ENCODE assay signal across 8 cellular contexts in the genomic region with DNA sequence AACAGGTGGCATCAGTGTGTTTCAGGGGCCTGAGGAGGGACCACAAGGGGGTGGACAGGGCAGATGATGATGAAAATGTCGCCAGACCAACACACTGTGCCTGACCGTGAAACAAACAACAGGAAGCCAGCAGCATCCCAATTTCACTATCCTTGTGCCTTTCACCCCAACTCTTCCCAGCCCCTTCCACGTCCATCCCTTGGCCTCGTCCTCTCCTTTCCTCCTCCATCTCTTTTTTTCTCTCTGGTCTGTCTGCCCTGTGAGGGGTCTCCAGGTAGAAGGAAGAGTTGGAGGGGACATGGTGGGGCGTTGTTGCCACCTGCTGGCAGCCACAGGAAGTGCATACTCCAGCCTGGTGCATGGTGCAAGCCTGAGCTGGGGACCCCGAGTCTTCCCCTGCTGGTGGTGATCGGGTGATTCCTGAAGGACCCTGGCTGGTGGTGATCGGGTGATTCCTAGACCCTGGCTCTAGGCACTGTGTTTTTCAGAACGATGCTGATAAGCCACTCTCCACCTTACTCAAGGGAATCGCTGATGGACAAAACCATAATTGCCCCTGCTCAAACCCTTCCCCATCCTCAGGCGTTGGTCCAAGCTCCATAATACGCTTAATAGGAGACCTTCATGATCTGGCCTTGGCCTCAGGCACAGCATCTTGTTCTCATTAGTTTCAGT. TPM values are rescaled to one million over a fixed set of nuclear protein-coding genes. Genes with fewer than 3 reads are reported as not detected.
DNase-seq lines count a peak whose midpoint lies in the region; ATAC-seq and TF ChIP-seq lines count a peak whose summit lies in the region.

No MANE protein-coding gene starts in this region.

- H3K36me3 ChIP-seq in testis (ENCODE audit: low read depth, missing control alignments), result no peaks in the 10 kb centered on the region

- TF ChIP-seq CTCF in AG10803 (conservative IDR thresholded peaks at IDR 0.05; ENCODE audit: low read length) (peak; percentile 94), nephron (IDR thresholded peaks at IDR 0.05; ENCODE audit: unreplicated experiment in 3 of 3) (peak; percentile 91 to 96 (median 95)), testis (IDR thresholded peaks at IDR 0.05) (peak; percentile 91 to 93 (median 91))

- H3K9me3 Mint-ChIP-seq in nephron, result no peaks in the 10 kb centered on the region

- peaks cover 35% of the 10 kb centered on the region for H3K4me1 Mint-ChIP-seq in nephron

- 37 to 60% methylated on average over 6 to 12 of the region's 12 CpGs for WGBS in testis, 2 donors

- H3K4me3 ChIP-seq in AG10803 (ENCODE audit: low read length) (peak overlapping the region; percentile 17; the same call in 1 of the 2 replicates), testis (no peak overlapping the region)

- peaks cover 17% of the 10 kb centered on the region for H3K4me1 ChIP-seq in testis

- H3K27me3 ChIP-seq in testis, result no peaks in the 10 kb centered on the region

- H3K27me3 Mint-ChIP-seq in nephron (ENCODE audit: low read depth), result peaks cover 18% of the 10 kb centered on the region

- no peak for TF ChIP-seq POLR2A in testis (IDR thresholded peaks at IDR 0.05)

- intact Hi-C loops in testis (cut with DNase I; ENCODE audit: low total_unique reads), result loop anchor here (10.0 kb wide), 1 partner anchor 193 kb away; the partner anchor contains the start of genes PRELID1 and RAB24

- peak overlapping the region in 1 of 3 experiments; percentile 4 for H3K4me3 Mint-ChIP-seq in nephron

- H3K9me3 ChIP-seq in testis, result no peaks in the 10 kb centered on the region

- H3K36me3 Mint-ChIP-seq in nephron (ENCODE audit: low read depth), result no peaks in the 10 kb centered on the region

- H3K27ac Mint-ChIP-seq in nephron, result peak overlapping the region; percentile 41 to 93 (median 46)

- DNase-seq in AG10803 (ENCODE audit: low read depth) (no peak), NCI-H748 treated with DMSO at 0.1 percent for 48 hours (lab: John Stamatoyannopoulos, UW) (peak; percentile 47), epidermal melanocyte (ENCODE audit: insufficient read length, low spot score) (peak; percentile 59), testis (peak; percentile 77)
- peak; percentile 24 to 41 (median 40) for DNase-seq in activated CD8-positive, alpha-beta memory T cell treated with anti-CD3 and anti-CD28 coated beads for 48 hours (ENCODE audit: low read depth in 2 of 3, low spot score in 2 of 3)

- no peak overlapping the region for H3K27ac ChIP-seq in testis

- ATAC-seq in GM19372 (IDR thresholded peaks at IDR 0.05; ENCODE audit: low read depth, unreplicated experiment) (peak; percentile 52), HG03175 (IDR thresholded peaks at IDR 0.05; ENCODE audit: unreplicated experiment) (no peak)

RNA-seq across cellular contexts. Expression of gene NSD1, which starts 21.7 kb away (rescaled TPM):
- total RNA-seq in testis, result 10 to 100 TPM; 71.2 to 86.6 TPM
- 66.0 TPM for polyA plus RNA-seq in testis (ENCODE audit: insufficient read depth, low read depth, low replicate concordance)

RNA-seq across cellular contexts. Expression of gene FGFR4, which starts 25.1 kb away (rescaled TPM):
- total RNA-seq in testis, result 10 to 100 TPM in 1 of 2 donors, 1 to 10 TPM in 1; 9.7 to 10.3 TPM
- 7.8 TPM for polyA plus RNA-seq in testis (ENCODE audit: insufficient read depth, low read depth, low replicate concordance)
